ENCODE assay signal across 18 cellular contexts in genomic region chr13:40540707-40541044, GRCh38.
DNase-seq lines count a peak whose midpoint lies in the region; ATAC-seq and TF ChIP-seq lines count a peak whose summit lies in the region.
"Had no signal": no experiment of that assay in that cellular context is flagged by ENCODE, and none has a peak within 500 bp of the region (broad histone marks: within the 10 kb centered on the region; RNA-seq: fewer than 3 reads in every experiment).

No MANE protein-coding gene starts in this region.

- peak overlapping the region; percentile 67 for H3K4me2 ChIP-seq in HCT116 (ENCODE audit: low read length)
- H3K4me2 ChIP-seq in hepatocyte = peak overlapping the region; percentile 6

- H3K4me1 Mint-ChIP-seq in stimulated activated naive CD8-positive, alpha-beta T cell treated with anti-CD3 and anti-CD28 coated beads, Interleukin-15, amount 100 ng/mL, for 72 hours = peaks cover 20% of the 10 kb centered on the region
- H3K4me1 Mint-ChIP-seq: activated naive CD4-positive, alpha-beta T cell treated with anti-CD3 and anti-CD28 coated beads, Interleukin-2, amount 10 ng/mL, durations not matched to agents 7 days and 5 days had no signal

- H3K79me2 ChIP-seq in HCT116 (ENCODE audit: insufficient read depth, low read length) (no peaks in the 10 kb centered on the region), hepatocyte (no peaks in the 10 kb centered on the region)

- TF ChIP-seq POLR2A in HCT116 (IDR thresholded peaks at IDR 0.05; ENCODE audit: borderline replicate concordance, extremely low read depth, insufficient read depth, insufficient read length) (no peak), gastrocnemius medialis (IDR thresholded peaks at IDR 0.05) (no peak), prostate gland (IDR thresholded peaks at IDR 0.05) (no peak)

- POLR2A ChIA-PET in HCT116 (lab: Charles Lee) = no interaction called here

- WGBS in hepatocyte (ENCODE audit: low lambda C conversion rate, missing lambda C conversion rate) = 81% methylated on average over 4 of the region's 4 CpGs
- WGBS in prostate gland = 56% methylated on average over 4 of the region's 4 CpGs

- no peaks in the 10 kb centered on the region for H3K9me3 Mint-ChIP-seq in stimulated activated naive CD8-positive, alpha-beta T cell treated with anti-CD3 and anti-CD28 coated beads, Interleukin-15, amount 100 ng/mL, for 72 hours
- H3K9me3 Mint-ChIP-seq: activated CD8-positive, alpha-beta T cell treated with anti-CD3 and anti-CD28 coated beads for 36 hours; activated naive CD4-positive, alpha-beta T cell treated with anti-CD3 and anti-CD28 coated beads, Interleukin-2, amount 10 ng/mL, durations not matched to agents 7 days and 5 days; natural killer cell treated with Interleukin-12 subunit alpha and Interleukin-12 subunit beta and Interleukin-15 and Interleukin-18, amount 100 ng/mL, for 72 hours had no signal

- no TSS peak for BruUV-seq in HCT116 (replicated peaks; lab: Mats Ljungman, UMichigan)

- in situ Hi-C loops in gastrocnemius medialis (cut with MboI; ENCODE audit: low sequenced_read_pairs in 4 of 4) = loop anchor here in 1 of 4 donors (25.0 kb wide), 1 partner anchor 122 kb away; the partner anchor contains the start of gene FOXO1
- in situ Hi-C loops in G401 (cut with HindIII; ENCODE audit: low sequenced_read_pairs) = no loop called here

- H3K36me3 ChIP-seq in HCT116 (ENCODE audit: control insufficient read depth in 1 of 2, insufficient read depth in 2 of 2, low read length in 2 of 2) = no peaks in the 10 kb centered on the region
- H3K36me3 ChIP-seq in SJSA1 = no peaks in the 10 kb centered on the region
- no peaks in the 10 kb centered on the region for H3K36me3 ChIP-seq in hepatocyte (replicated peaks; ENCODE audit: insufficient read depth, low read depth)
- H3K36me3 ChIP-seq in gastrocnemius medialis = no peaks in the 10 kb centered on the region
- no peaks in the 10 kb centered on the region for H3K36me3 ChIP-seq in prostate gland
- H3K36me3 ChIP-seq: ascending aorta had no signal

- no peak for TF ChIP-seq CTCF in HCT116 (IDR thresholded peaks at IDR 0.05 in 2 of 3, conservative IDR thresholded peaks at IDR 0.05 in 1 of 3; ENCODE audit: borderline replicate concordance in 1 of 3, insufficient read depth in 1 of 3, low read depth in 2 of 3, low read length in 2 of 3)
- TF ChIP-seq CTCF in hepatocyte (IDR thresholded peaks at IDR 0.05; ENCODE audit: poor library complexity) = no peak
- TF ChIP-seq CTCF in gastrocnemius medialis (IDR thresholded peaks at IDR 0.05 in 4 of 5, conservative IDR thresholded peaks at IDR 0.05 in 1 of 5) = no peak
- TF ChIP-seq CTCF in prostate gland (IDR thresholded peaks at IDR 0.05) = no peak

- H2AFZ ChIP-seq in HCT116 (ENCODE audit: low read depth, low read length, poor library complexity, severe bottlenecking) (peak overlapping the region; percentile 62), hepatocyte (no peak overlapping the region)

- TF ChIP-seq RAD21 in HCT116 (IDR thresholded peaks at IDR 0.05; ENCODE audit: low read depth) = no peak

- H3K4me1 ChIP-seq in HCT116 (ENCODE audit: control insufficient read depth in 1 of 2, insufficient read depth in 2 of 2, low read length in 2 of 2) (peaks cover 18 to 27% of the 10 kb centered on the region in 2 experiments), SJSA1 (replicated peaks) (peaks cover 23% of the 10 kb centered on the region), hepatocyte (ENCODE audit: insufficient read depth) (peaks cover 19% of the 10 kb centered on the region), gastrocnemius medialis (peaks cover 13 to 23% of the 10 kb centered on the region in 2 donors), prostate gland (replicated peaks) (no peaks in the 10 kb centered on the region)
- H3K4me1 ChIP-seq: testis had no signal

- H3K27me3 Mint-ChIP-seq in stimulated activated naive CD8-positive, alpha-beta T cell treated with anti-CD3 and anti-CD28 coated beads, Interleukin-15, amount 100 ng/mL, for 72 hours = no peaks in the 10 kb centered on the region
- H3K27me3 Mint-ChIP-seq: activated CD8-positive, alpha-beta T cell treated with anti-CD3 and anti-CD28 coated beads for 36 hours; activated naive CD4-positive, alpha-beta T cell treated with anti-CD3 and anti-CD28 coated beads, Interleukin-2, amount 10 ng/mL, durations not matched to agents 7 days and 5 days; natural killer cell treated with Interleukin-12 subunit alpha and Interleukin-12 subunit beta and Interleukin-15 and Interleukin-18, amount 100 ng/mL, for 72 hours had no signal

- H3K9me3 ChIP-seq in HCT116 (ENCODE audit: control insufficient read depth in 1 of 2, insufficient read depth in 1 of 2, low read depth in 1 of 2, low read length in 2 of 2) = no peaks in the 10 kb centered on the region
- no peaks in the 10 kb centered on the region for H3K9me3 ChIP-seq in SJSA1 (replicated peaks)
- H3K9me3 ChIP-seq in hepatocyte (ENCODE audit: low read depth) = no peaks in the 10 kb centered on the region
- H3K9me3 ChIP-seq in gastrocnemius medialis = no peaks in the 10 kb centered on the region
- H3K9me3 ChIP-seq in prostate gland = no peaks in the 10 kb centered on the region
- H3K9me3 ChIP-seq: ascending aorta, testis had no signal

- H4K20me1 ChIP-seq in HCT116 (ENCODE audit: insufficient read depth) (no peaks in the 10 kb centered on the region), hepatocyte (ENCODE audit: insufficient read depth, poor library complexity, severe bottlenecking) (no peaks in the 10 kb centered on the region)

- no peak for DNase-seq in HCT116 (ENCODE audit: low read depth, low spot score)
- no peak for DNase-seq in SJSA1 (ENCODE audit: low read depth in 1 of 2, low spot score in 2 of 2)
- no peak for DNase-seq in hepatocyte (ENCODE audit: low spot score)
- no peak for DNase-seq in gastrocnemius medialis
- no peak for DNase-seq in prostate gland (ENCODE audit: low spot score)
- DNase-seq in DMS 273 (lab: John Stamatoyannopoulos, UW; ENCODE audit: unreplicated experiment) = no peak
- no peak for DNase-seq in G401 (ENCODE audit: low spot score)
- DNase-seq in stimulated activated naive CD8-positive, alpha-beta T cell treated with anti-CD3 and anti-CD28 coated beads, Interleukin-15, amount 100 ng/mL, for 72 hours = no peak
- DNase-seq: activated CD8-positive, alpha-beta T cell treated with anti-CD3 and anti-CD28 coated beads for 36 hours; activated naive CD4-positive, alpha-beta T cell treated with anti-CD3 and anti-CD28 coated beads, Interleukin-2, amount 10 ng/mL, durations not matched to agents 7 days and 5 days; activated T-cell treated with anti-CD3 and anti-CD28 coated beads, Interleukin-2, amount 50 U/mL, for 1 hour; hippocampal formation; kidney; NCI-H2171; NCI-H82; testis had no signal

- H3K9ac ChIP-seq in HCT116 (ENCODE audit: low read length) = no peak overlapping the region

- RAD21 ChIA-PET in HCT116 (lab: Charles Lee; ENCODE audit: low non-redundant PET in 1 of 2, low total read pairs in 2 of 2, uncharacterized antibody in 2 of 2, unreplicated experiment in 2 of 2) = no interaction called here

- CTCF ChIA-PET in HCT116 (lab: Charles Lee) = no interaction called here

- peak; percentile 57 for ATAC-seq in HCT116
- ATAC-seq in gastrocnemius medialis = no peak
- ATAC-seq in stimulated activated naive CD8-positive, alpha-beta T cell treated with anti-CD3 and anti-CD28 coated beads, Interleukin-15, amount 100 ng/mL, for 72 hours = no peak
- ATAC-seq: activated CD8-positive, alpha-beta T cell treated with anti-CD3 and anti-CD28 coated beads for 36 hours; natural killer cell treated with Interleukin-12 subunit alpha and Interleukin-12 subunit beta and Interleukin-15 and Interleukin-18, amount 100 ng/mL, for 72 hours had no signal

- H3K4me3 ChIP-seq in HCT116 (replicated peaks in 1 of 2; ENCODE audit: low read depth in 1 of 2, low read length in 2 of 2) = peak overlapping the region in 1 of 2 experiments; percentile 35; a peak in 2 of 4 replicates
- no peak overlapping the region for H3K4me3 ChIP-seq in SJSA1
- no peak overlapping the region for H3K4me3 ChIP-seq in hepatocyte
- no peak overlapping the region for H3K4me3 ChIP-seq in gastrocnemius medialis
- H3K4me3 ChIP-seq in prostate gland = no peak overlapping the region
- H3K4me3 ChIP-seq: ascending aorta, testis had no signal

- H3K27me3 ChIP-seq in HCT116 (ENCODE audit: insufficient read depth, low read length) = no peaks in the 10 kb centered on the region
- no peaks in the 10 kb centered on the region for H3K27me3 ChIP-seq in SJSA1 (replicated peaks)
- no peaks in the 10 kb centered on the region for H3K27me3 ChIP-seq in hepatocyte
- H3K27me3 ChIP-seq in gastrocnemius medialis = no peaks in the 10 kb centered on the region
- no peaks in the 10 kb centered on the region for H3K27me3 ChIP-seq in prostate gland (replicated peaks; ENCODE audit: insufficient read depth)
- H3K27me3 ChIP-seq: ascending aorta, testis had no signal

- no peak overlapping the region for H3K4me3 Mint-ChIP-seq in stimulated activated naive CD8-positive, alpha-beta T cell treated with anti-CD3 and anti-CD28 coated beads, Interleukin-15, amount 100 ng/mL, for 72 hours
- H3K4me3 Mint-ChIP-seq: activated CD8-positive, alpha-beta T cell treated with anti-CD3 and anti-CD28 coated beads for 36 hours; activated naive CD4-positive, alpha-beta T cell treated with anti-CD3 and anti-CD28 coated beads, Interleukin-2, amount 10 ng/mL, durations not matched to agents 7 days and 5 days; natural killer cell treated with Interleukin-12 subunit alpha and Interleukin-12 subunit beta and Interleukin-15 and Interleukin-18, amount 100 ng/mL, for 72 hours had no signal

- H3K27ac ChIP-seq in HCT116 (ENCODE audit: low read depth, low read length) (peak overlapping the region; percentile 16; the same call in 1 of the 2 replicates), SJSA1 (peak overlapping the region; percentile 94), hepatocyte (peak overlapping the region; percentile 3), gastrocnemius medialis (peak overlapping the region in 3 of 4 donors; percentile 14 to 58 (median 56)), prostate gland (no peak overlapping the region)
- H3K27ac ChIP-seq: testis had no signal

- intact Hi-C loops in HCT116 (cut with micrococcal nuclease) = loop anchor here (5.0 kb wide), 1 partner anchor 127 kb away; the partner anchor contains the start of gene FOXO1
- intact Hi-C loops in gastrocnemius medialis (cut with DNase I; ENCODE audit: low total_unique reads) = no loop called here
- intact Hi-C loops in prostate gland (cut with DNase I) = no loop called here

- no peaks in the 10 kb centered on the region for H3K9me2 ChIP-seq in HCT116 (ENCODE audit: insufficient read depth)
- no peaks in the 10 kb centered on the region for H3K9me2 ChIP-seq in hepatocyte (replicated peaks; ENCODE audit: insufficient read depth)

- no peak overlapping the region for H3K27ac Mint-ChIP-seq in stimulated activated naive CD8-positive, alpha-beta T cell treated with anti-CD3 and anti-CD28 coated beads, Interleukin-15, amount 100 ng/mL, for 72 hours
- H3K27ac Mint-ChIP-seq: activated naive CD4-positive, alpha-beta T cell treated with anti-CD3 and anti-CD28 coated beads, Interleukin-2, amount 10 ng/mL, durations not matched to agents 7 days and 5 days; natural killer cell treated with Interleukin-12 subunit alpha and Interleukin-12 subunit beta and Interleukin-15 and Interleukin-18, amount 100 ng/mL, for 72 hours had no signal

TF ChIP-seq in HCT116, 20 proteins besides CTCF, POLR2A, EP300 and RAD21 (continues in another document):
- no peak for TF ChIP-seq CEBPB (IDR thresholded peaks at IDR 0.05; ENCODE audit: low read depth)
- TF ChIP-seq ELF1 (IDR thresholded peaks at IDR 0.05; ENCODE audit: borderline replicate concordance, low read depth) = no peak

Comparison
In these comparisons a context has a peak if more than half of its experiments do, and no peak if none do; other contexts are left out.
1. H3K27ac ChIP-seq: peak in HCT116 (single experiment), SJSA1 (single experiment), hepatocyte (single experiment) and gastrocnemius medialis (3 of 4); none in prostate gland (0 of 2).